In the genomic region with DNA sequence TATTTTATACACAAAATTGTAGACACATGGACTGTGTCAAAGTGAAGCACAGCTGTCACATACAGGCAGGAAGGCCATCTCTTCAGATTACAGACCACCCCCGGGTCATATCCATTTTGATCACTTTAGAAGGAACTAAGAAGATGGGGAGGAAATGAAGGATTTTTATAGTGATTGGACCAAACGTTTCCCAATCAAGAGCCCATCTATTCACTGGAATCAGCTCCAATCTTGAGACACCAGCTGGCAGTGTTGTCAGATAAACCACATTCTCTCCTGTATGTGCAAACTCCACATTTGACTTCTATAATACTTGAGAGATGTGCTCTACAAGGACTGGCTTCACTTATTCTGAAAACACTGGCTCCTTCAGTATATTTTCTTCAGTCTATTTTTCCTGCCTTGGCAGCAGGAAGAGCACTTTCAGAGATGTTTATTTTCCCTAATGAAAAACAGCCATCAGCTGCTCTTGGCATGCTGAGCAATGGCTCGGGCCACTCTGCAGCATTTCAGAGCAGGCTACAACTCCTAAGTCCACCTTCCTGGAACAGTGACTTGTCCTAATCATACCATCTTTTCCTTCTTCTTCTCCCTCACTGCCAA, we compare ENCODE assay signal across 24 cellular contexts.
DNase-seq lines count a peak whose midpoint lies in the region; ATAC-seq, FAIRE-seq and TF ChIP-seq lines count a peak whose summit lies in the region.
"Had no signal": no experiment of that assay in that cellular context is flagged by ENCODE, and none has a peak within 500 bp of the region (broad histone marks: within the 10 kb centered on the region; RNA-seq: fewer than 3 reads in every experiment).

No MANE protein-coding gene starts in this region.

- peaks cover 9% of the 10 kb centered on the region for H3K4me1 Mint-ChIP-seq in type B pancreatic cell (ENCODE audit: unreplicated experiment)
- H3K4me1 Mint-ChIP-seq: GM23338; naive thymus-derived CD4-positive, alpha-beta T cell; stimulated activated naive CD8-positive, alpha-beta T cell treated with anti-CD3 and anti-CD28 coated beads, Interleukin-15, amount 100 ng/mL, for 72 hours; WTC11 had no signal

- H3K27me3 ChIP-seq in hepatocyte = no peaks in the 10 kb centered on the region
- H3K27me3 ChIP-seq: BLaER1 treated with 17β-estradiol and CSF1 and Interleukin-3, amounts not matched to agents 10 nM and 100 nM had no signal

- H3K27ac ChIP-seq in coronary artery (no peak overlapping the region), hepatocyte (no peak overlapping the region)
- H3K27ac ChIP-seq: BLaER1 treated with 17β-estradiol and CSF1 and Interleukin-3, amounts not matched to agents 10 nM and 100 nM; RWPE1 had no signal

- no peaks in the 10 kb centered on the region for H3K36me3 ChIP-seq in hepatocyte (replicated peaks; ENCODE audit: insufficient read depth, low read depth)
- H3K36me3 ChIP-seq: BLaER1 treated with 17β-estradiol and CSF1 and Interleukin-3, amounts not matched to agents 10 nM and 100 nM had no signal

- H3K4me3 ChIP-seq in coronary artery (no peak overlapping the region), hepatocyte (no peak overlapping the region)
- H3K4me3 ChIP-seq: BLaER1 treated with 17β-estradiol and CSF1 and Interleukin-3, amounts not matched to agents 10 nM and 100 nM; GM23338 had no signal

- ATAC-seq in stimulated activated naive CD8-positive, alpha-beta T cell treated with anti-CD3 and anti-CD28 coated beads, Interleukin-15, Interleukin-2, amounts not matched to agents 100 U/mL and 50 U/mL, for 24 hours = no peak
- ATAC-seq: activated CD8-positive, alpha-beta T cell treated with anti-CD3 and anti-CD28 coated beads, Interleukin-2, amount 10 ng/mL, durations not matched to agents 7 days and 5 days; esophagus mucosa; GM23338; left cardiac atrium; naive thymus-derived CD4-positive, alpha-beta T cell; stimulated activated naive CD8-positive, alpha-beta T cell treated with anti-CD3 and anti-CD28 coated beads, Interleukin-15, amount 100 ng/mL, for 72 hours; WTC11 had no signal

- H3K9me3 Mint-ChIP-seq in type B pancreatic cell = no peaks in the 10 kb centered on the region
- H3K9me3 Mint-ChIP-seq: GM23338; naive thymus-derived CD4-positive, alpha-beta T cell; stimulated activated naive CD8-positive, alpha-beta T cell treated with anti-CD3 and anti-CD28 coated beads, Interleukin-15, amount 100 ng/mL, for 72 hours; WTC11 had no signal

- no peaks in the 10 kb centered on the region for H3K9me2 ChIP-seq in hepatocyte (replicated peaks; ENCODE audit: insufficient read depth)

- H3K79me2 ChIP-seq in hepatocyte = no peaks in the 10 kb centered on the region

- DNase-seq in NCI-H446 (lab: John Stamatoyannopoulos, UW) = peak; percentile 18 to 24
- DNase-seq in NCI-H446 treated with DMSO at 0.1 percent for 48 hours (lab: John Stamatoyannopoulos, UW) = no peak
- peak; percentile 17 for DNase-seq in coronary artery (ENCODE audit: low spot score)
- peak; percentile 26 for DNase-seq in hepatocyte (ENCODE audit: low spot score)
- DNase-seq in type B pancreatic cell (ENCODE audit: extremely low spot score, unreplicated experiment) = peak; percentile 27
- no peak for DNase-seq in D721Med (ENCODE audit: insufficient read length, low spot score)
- no peak for DNase-seq in NCI-H524 treated with DMSO at 0.1 percent for 48 hours (lab: John Stamatoyannopoulos, UW)
- no peak for DNase-seq in stimulated activated naive CD8-positive, alpha-beta T cell treated with anti-CD3 and anti-CD28 coated beads, Interleukin-15, Interleukin-2, amounts not matched to agents 100 U/mL and 50 U/mL, for 24 hours
- DNase-seq: activated CD8-positive, alpha-beta T cell treated with anti-CD3 and anti-CD28 coated beads, Interleukin-2, amount 10 ng/mL, durations not matched to agents 7 days and 5 days; activated T-cell treated with anti-CD3 and anti-CD28 coated beads, Interleukin-2, amount 50 U/mL, for 1 hour; Calu3; left cardiac atrium; mesendoderm; naive thymus-derived CD4-positive, alpha-beta T cell; NCI-H2029; stimulated activated CD4-positive, alpha-beta T cell treated with anti-CD3 and anti-CD28 coated beads, Interleukin-12 subunit alpha, Interleukin-12 subunit beta, amount 100 ng/mL, for 4 hours; stimulated activated CD4-positive, alpha-beta T cell treated with anti-CD3 and anti-CD28 coated beads, Interleukin-4, amount 100 ng/mL, for 4 hours; stimulated activated naive CD8-positive, alpha-beta T cell treated with anti-CD3 and anti-CD28 coated beads, Interleukin-15, amount 100 ng/mL, for 72 hours had no signal

- H4K20me1 ChIP-seq in hepatocyte (ENCODE audit: insufficient read depth, poor library complexity, severe bottlenecking) = no peaks in the 10 kb centered on the region
- H4K20me1 ChIP-seq: BLaER1 treated with 17β-estradiol and CSF1 and Interleukin-3, amounts not matched to agents 10 nM and 100 nM had no signal

- H3K4me2 ChIP-seq in hepatocyte = no peak overlapping the region
- H3K4me2 ChIP-seq: GM23338 had no signal

- no peaks in the 10 kb centered on the region for H3K9me3 ChIP-seq in hepatocyte (ENCODE audit: low read depth)
- H3K9me3 ChIP-seq: BLaER1 treated with 17β-estradiol and CSF1 and Interleukin-3, amounts not matched to agents 10 nM and 100 nM had no signal

- TF ChIP-seq CTCF in coronary artery (IDR thresholded peaks at IDR 0.05) = no peak
- TF ChIP-seq CTCF in hepatocyte (IDR thresholded peaks at IDR 0.05; ENCODE audit: poor library complexity) = no peak
- no peak for TF ChIP-seq CTCF in type B pancreatic cell (conservative IDR thresholded peaks at IDR 0.05)
- TF ChIP-seq CTCF in D721Med (IDR thresholded peaks at IDR 0.05; ENCODE audit: insufficient read depth, missing control alignments) = no peak

- peaks cover 3% of the 10 kb centered on the region for H3K4me1 ChIP-seq in hepatocyte (ENCODE audit: insufficient read depth)

- H3K27ac Mint-ChIP-seq in type B pancreatic cell = no peak overlapping the region
- H3K27ac Mint-ChIP-seq: activated CD8-positive, alpha-beta T cell treated with anti-CD3 and anti-CD28 coated beads, Interleukin-2, amount 10 ng/mL, durations not matched to agents 7 days and 5 days; GM23338; naive thymus-derived CD4-positive, alpha-beta T cell; WTC11 had no signal

- peaks cover 15% of the 10 kb centered on the region for H3K27me3 Mint-ChIP-seq in type B pancreatic cell

- H3K36me3 Mint-ChIP-seq in type B pancreatic cell = no peaks in the 10 kb centered on the region
- H3K36me3 Mint-ChIP-seq: naive thymus-derived CD4-positive, alpha-beta T cell; WTC11 had no signal

- H3K4me3 Mint-ChIP-seq in type B pancreatic cell = no peak overlapping the region
- H3K4me3 Mint-ChIP-seq: activated CD8-positive, alpha-beta T cell treated with anti-CD3 and anti-CD28 coated beads, Interleukin-2, amount 10 ng/mL, durations not matched to agents 7 days and 5 days; GM23338; naive thymus-derived CD4-positive, alpha-beta T cell; stimulated activated naive CD8-positive, alpha-beta T cell treated with anti-CD3 and anti-CD28 coated beads, Interleukin-15, amount 100 ng/mL, for 72 hours; WTC11 had no signal

- WGBS in hepatocyte (ENCODE audit: low lambda C conversion rate, missing lambda C conversion rate) = 48% methylated on average over 3 of the region's 3 CpGs

- no peak for FAIRE-seq in D721Med (lab: Jason Lieb, UNC)
- FAIRE-seq: A204.1 had no signal

- no peak overlapping the region for H2AFZ ChIP-seq in hepatocyte
- H2AFZ ChIP-seq: GM23338 had no signal

Comparison
In these comparisons a context has a peak if more than half of its experiments do, and no peak if none do; other contexts are left out.
1. DNase-seq: peak in NCI-H446 (2 of 2), coronary artery (single experiment), hepatocyte (single experiment) and type B pancreatic cell (single experiment); none in NCI-H446 treated with DMSO at 0.1 percent for 48 hours (single experiment), D721Med (single experiment), NCI-H524 treated with DMSO at 0.1 percent for 48 hours (single experiment) and stimulated activated naive CD8-positive, alpha-beta T cell treated with anti-CD3 and anti-CD28 coated beads, Interleukin-15, Interleukin-2, amounts not matched to agents 100 U/mL and 50 U/mL, for 24 hours (single experiment).